In the genomic region with DNA sequence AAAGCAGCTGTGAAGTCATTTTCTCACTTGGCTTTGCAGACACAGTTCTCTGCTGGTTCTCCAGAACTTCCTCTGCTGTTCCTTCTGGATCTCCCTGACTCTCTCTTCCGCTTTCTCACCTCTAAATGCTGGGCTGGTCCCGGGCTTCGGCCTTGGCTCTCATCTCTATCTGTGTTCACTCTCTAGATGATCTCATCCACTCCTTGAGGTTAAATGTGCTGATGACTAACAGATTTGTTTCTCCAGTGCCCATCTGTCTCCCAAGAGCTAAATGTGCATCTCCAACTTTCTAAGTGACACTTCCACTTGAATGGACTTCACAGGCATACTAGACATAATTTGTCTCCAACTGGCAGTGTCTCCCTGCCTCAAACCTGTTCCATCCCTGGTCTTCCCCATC, we compare ENCODE assay signal across 11 cellular contexts.
DNase-seq lines count a peak whose midpoint lies in the region; ATAC-seq, FAIRE-seq and TF ChIP-seq lines count a peak whose summit lies in the region.
"Had no signal": no experiment of that assay in that cellular context is flagged by ENCODE, and none has a peak within 500 bp of the region (broad histone marks: within the 10 kb centered on the region; RNA-seq: fewer than 3 reads in every experiment).

No MANE protein-coding gene starts in this region.

- H2BK120ac ChIP-seq in H1 (replicated peaks; ENCODE audit: low read depth, low read length), result no peak overlapping the region

- peaks cover 16% of the 10 kb centered on the region for H3K4me1 Mint-ChIP-seq in mesothelial cell of epicardium

- H3K4me2 ChIP-seq in H1 (ENCODE audit: insufficient read depth in 1 of 2, low read depth in 2 of 2, low read length in 2 of 2), result no peak overlapping the region

- no peak for TF ChIP-seq POLR2A in H1 (IDR thresholded peaks at IDR 0.05; ENCODE audit: control extremely low read depth in 1 of 2, low read depth in 2 of 2, low read length in 2 of 2)

- H3K36me3 Mint-ChIP-seq in mesothelial cell of epicardium, result no peaks in the 10 kb centered on the region

- H4K5ac ChIP-seq in H1 (ENCODE audit: insufficient read length, low read depth, low read length), result no peak overlapping the region

- H2AK5ac ChIP-seq in H1 (ENCODE audit: low read depth, low read length), result 0 out of 2 replicates have a peak overlapping the region, but pooled peaks have one; percentile 70

- H3K23ac ChIP-seq in H1 (ENCODE audit: insufficient read length), result no peak overlapping the region

- no peak overlapping the region for H2BK12ac ChIP-seq in H1 (ENCODE audit: low read depth, low read length)

- DNase-seq in NCI-H524 treated with DMSO at 0.1 percent for 48 hours (lab: John Stamatoyannopoulos, UW) (peak; percentile 80), H1 (ENCODE audit: low read depth in 1 of 2, low spot score in 2 of 2) (no peak), sciatic nerve (ENCODE audit: low spot score) (no peak), hepatic stellate cell (ENCODE audit: low spot score) (no peak), mesothelial cell of epicardium (ENCODE audit: low spot score in 2 of 2, unreplicated experiment in 2 of 2) (no peak)
- DNase-seq: activated naive CD4-positive, alpha-beta T cell; SW 1271 had no signal

- no peak overlapping the region for H3K27ac ChIP-seq in H1 (ENCODE audit: low read depth, low read length)

- H4K8ac ChIP-seq in H1 (ENCODE audit: extremely low read depth, insufficient read depth, low read length), result no peak overlapping the region

- H2BK15ac ChIP-seq in H1 (ENCODE audit: low read length), result no peak overlapping the region

- intact Hi-C loops in sciatic nerve (cut with DNase I), result no loop called here

- H4K20me1 ChIP-seq in H1 (replicated peaks in 1 of 2; ENCODE audit: control insufficient read depth in 1 of 2, insufficient read depth in 2 of 2, low read length in 2 of 2), result no peaks in the 10 kb centered on the region

- TF ChIP-seq RAD21 in H1 (IDR thresholded peaks at IDR 0.05 in 1 of 2, conservative IDR thresholded peaks at IDR 0.05 in 1 of 2; ENCODE audit: low read depth in 2 of 2, low read length in 2 of 2), result no peak

- H2BK5ac ChIP-seq in H1 (ENCODE audit: low read depth, low read length), result no peak overlapping the region

- peaks cover 6% of the 10 kb centered on the region for H3K9me3 Mint-ChIP-seq in mesothelial cell of epicardium

- no peak overlapping the region for H2AFZ ChIP-seq in H1 (ENCODE audit: low read length)

- no peak for TF ChIP-seq CTCF in H1 (IDR thresholded peaks at IDR 0.05; ENCODE audit: control extremely low read depth in 1 of 3, insufficient read depth in 1 of 3, low read depth in 1 of 3, low read length in 3 of 3)
- TF ChIP-seq CTCF in mesothelial cell of epicardium (IDR thresholded peaks at IDR 0.05; ENCODE audit: unreplicated experiment), result no peak

- no peak for FAIRE-seq in H1 (lab: Jason Lieb, UNC)

- no peak overlapping the region for H3K14ac ChIP-seq in H1 (ENCODE audit: insufficient read length)

- H3K4me3 Mint-ChIP-seq in mesothelial cell of epicardium, result no peak overlapping the region

- no peak overlapping the region for H2BK20ac ChIP-seq in H1 (ENCODE audit: low read length)

- H3K36me3 ChIP-seq in H1 (ENCODE audit: control insufficient read depth in 2 of 4, insufficient read depth in 4 of 4, low read length in 3 of 4), result no peaks in the 10 kb centered on the region; a peak in 1 of 8 replicates

- POLR2A ChIA-PET in H1 (lab: Charles Lee; ENCODE audit: partially characterized antibody), result interaction anchor here (1.1 to 1.9 kb wide), 2 partner anchors 16 to 95 kb away, joined by 4 to 7 read pairs; a partner anchor contains a TSS

- H3K56ac ChIP-seq in H1 (replicated peaks; ENCODE audit: insufficient read length, low read depth, low read length), result no peak overlapping the region

- no peaks in the 10 kb centered on the region for H3K23me2 ChIP-seq in H1 (ENCODE audit: low read depth, low read length)

- peaks cover 0 to 3% (median 0%) of the 10 kb centered on the region in 4 experiments; a peak in 2 of 7 replicates for H3K4me1 ChIP-seq in H1 (replicated peaks in 1 of 4; ENCODE audit: control insufficient read depth in 3 of 4, insufficient read depth in 4 of 4, low read length in 3 of 4)

- H3K79me1 ChIP-seq in H1 (ENCODE audit: low read depth, low read length), result no peaks in the 10 kb centered on the region

- no peak overlapping the region for H4K91ac ChIP-seq in H1 (replicated peaks; ENCODE audit: insufficient read length, low read length)

- H3K18ac ChIP-seq in H1 (ENCODE audit: extremely low read depth, low read length), result no peak overlapping the region

- H3K27me3 ChIP-seq in H1 (replicated peaks in 1 of 4; ENCODE audit: control insufficient read depth in 3 of 4, extremely low read depth in 1 of 4, insufficient read depth in 3 of 4, low read length in 3 of 4), result no peaks in the 10 kb centered on the region

- no peaks in the 10 kb centered on the region for H3K27me3 Mint-ChIP-seq in mesothelial cell of epicardium (ENCODE audit: low read depth)

- no peak overlapping the region for H3K4ac ChIP-seq in H1 (replicated peaks; ENCODE audit: insufficient read length, low read depth, low read length)

- CTCF ChIA-PET in H1 (lab: Charles Lee; ENCODE audit: partially characterized antibody), result interaction anchor here (1.0 to 2.6 kb wide), 3 partner anchors 15 to 274 kb away, joined by 3 to 11 read pairs (median 3); no protein-coding TSS in a partner anchor

- 97% methylated on average over 3 of the region's 3 CpGs; no CpG with 5 or more reads in 1 of the 2 experiments for WGBS in H1 (ENCODE audit: extremely low coverage in 1 of 2, insufficient coverage in 1 of 2, insufficient read length in 1 of 2, insufficient replicate concordance in 2 of 2, low coverage in 1 of 2, low lambda C conversion rate in 2 of 2, missing lambda C conversion rate in 1 of 2), 2 experiments

- ATAC-seq in GM18520 (IDR thresholded peaks at IDR 0.05; ENCODE audit: unreplicated experiment), result peak; percentile 42
- ATAC-seq in sciatic nerve, result peak; percentile 43
- no peak for ATAC-seq in GM21619 (IDR thresholded peaks at IDR 0.05; ENCODE audit: unreplicated experiment)
- ATAC-seq in GM18858 (IDR thresholded peaks at IDR 0.05; ENCODE audit: unreplicated experiment), result no peak

- no peak overlapping the region for H3K27ac Mint-ChIP-seq in mesothelial cell of epicardium

- no peaks in the 10 kb centered on the region for H3K79me2 ChIP-seq in H1 (ENCODE audit: control insufficient read depth in 1 of 2, insufficient read depth in 2 of 2, low read length in 2 of 2)

- no peak overlapping the region for H3K9ac ChIP-seq in H1 (replicated peaks in 1 of 4; ENCODE audit: extremely low read depth in 1 of 4, low read depth in 3 of 4, low read length in 3 of 4)

- no peak for TF ChIP-seq EP300 in H1 (IDR thresholded peaks at IDR 0.05; ENCODE audit: borderline replicate concordance in 1 of 2, low read depth in 2 of 2, low read length in 2 of 2)

- H3K4me3 ChIP-seq in H1 (ENCODE audit: extremely low read depth in 1 of 4, insufficient read depth in 2 of 4, low read depth in 3 of 4, low read length in 4 of 4), result no peak overlapping the region
- H3K4me3 ChIP-seq: skin epidermis had no signal

- no peaks in the 10 kb centered on the region for H3K9me3 ChIP-seq in H1 (ENCODE audit: insufficient read depth in 2 of 2, low read depth in 1 of 2, low read length in 1 of 2)

TF ChIP-seq in H1, 55 proteins besides CTCF, POLR2A, EP300 and RAD21:
- TF ChIP-seq HDAC2 (IDR thresholded peaks at IDR 0.05; ENCODE audit: borderline replicate concordance in 1 of 2, low read depth in 2 of 2, low read length in 2 of 2), result no peak
TF ChIP-seq in H1: peak in this region for 0.

Comparison
In these comparisons a context has a peak if more than half of its experiments do, and no peak if none do; other contexts are left out.
1. ATAC-seq: peak in GM18520 (single experiment) and sciatic nerve (single experiment); none in GM21619 (single experiment) and GM18858 (single experiment).